19 cellular contexts compared by ENCODE assay signal in the genomic region with DNA sequence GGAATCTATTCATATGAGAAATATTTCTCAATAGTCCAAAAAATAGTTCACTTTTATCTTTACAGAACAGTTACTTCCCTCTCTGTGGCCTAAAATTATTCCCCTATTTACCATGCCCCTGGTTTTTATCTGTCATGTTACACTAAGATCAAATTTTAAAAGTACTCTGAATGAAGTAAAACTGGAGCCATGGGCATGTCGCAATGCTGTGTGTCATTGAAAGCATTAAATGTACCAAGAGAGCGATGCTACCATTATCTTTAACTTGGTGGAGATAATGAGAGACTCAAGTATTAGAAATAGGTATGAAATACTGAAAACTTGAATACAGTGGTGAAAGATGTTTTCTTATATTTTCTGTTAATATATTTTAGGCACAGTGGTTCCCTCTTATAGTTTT.
"Had no signal": no experiment of that assay in that cellular context is flagged by ENCODE, and none has a peak within 500 bp of the region (broad histone marks: within the 10 kb centered on the region; RNA-seq: fewer than 3 reads in every experiment).

No MANE protein-coding gene starts in this region.

- H3K4me3 ChIP-seq: dorsolateral prefrontal cortex, neural progenitor cell, prostate gland, skin epidermis, suprapubic skin, transverse colon, uterus had no signal

- ATAC-seq: activated CD4-positive, CD25-positive, alpha-beta regulatory T cell treated with anti-CD3 and anti-CD28 coated beads, Interleukin-2, amount 50 U/mL, for 24 hours; activated T-cell treated with anti-CD3 and anti-CD28 coated beads, Interleukin-2, amount 50 U/mL, for 72 hours; naive thymus-derived CD4-positive, alpha-beta T cell; right cardiac atrium; stimulated activated naive CD8-positive, alpha-beta T cell treated with anti-CD3 and anti-CD28 coated beads, Interleukin-15, Interleukin-2, amounts not matched to agents 100 U/mL and 50 U/mL, for 24 hours had no signal

- DNase-seq: activated CD8-positive, alpha-beta memory T cell treated with anti-CD3 and anti-CD28 coated beads for 24 hours; activated effector memory CD4-positive, alpha-beta T cell treated with anti-CD3 and anti-CD28 coated beads, Interleukin-2, amount 50 U/mL, for 16 hours; activated naive CD4-positive, alpha-beta T cell treated with anti-CD3 and anti-CD28 coated beads, Interleukin-2, amount 50 U/mL, for 16 hours; activated T-cell treated with anti-CD3 and anti-CD28 coated beads, Interleukin-2, amount 50 U/mL, for 72 hours; dorsolateral prefrontal cortex; immature natural killer cell; mesendoderm; naive thymus-derived CD4-positive, alpha-beta T cell; stimulated activated naive CD8-positive, alpha-beta T cell treated with anti-CD3 and anti-CD28 coated beads, Interleukin-15, Interleukin-2, amounts not matched to agents 100 U/mL and 50 U/mL, for 24 hours; SW 1271; transverse colon; uterus had no signal

- H3K27ac ChIP-seq: dorsolateral prefrontal cortex, epithelial cell of prostate, neural progenitor cell, prostate gland, suprapubic skin, transverse colon, uterus had no signal
